Comparison of ENCODE assay signal across 16 cellular contexts in genomic region chr11:28777126-28777525, GRCh38.
DNase-seq lines count a peak whose midpoint lies in the region; ATAC-seq and TF ChIP-seq lines count a peak whose summit lies in the region.
"Had no signal": no experiment of that assay in that cellular context is flagged by ENCODE, and none has a peak within 500 bp of the region (broad histone marks: within the 10 kb centered on the region; RNA-seq: fewer than 3 reads in every experiment).

No MANE protein-coding gene starts in this region.

- intact Hi-C loops in heart right ventricle (cut with DNase I), result no loop called here

- POLR2A ChIA-PET in WTC11 (lab: Charles Lee), result interaction anchor here (0.7 kb wide), 1 partner anchor 1800 kb away, joined by 4 read pairs; no protein-coding TSS in a partner anchor

- H3K27ac Mint-ChIP-seq in GM23338 (no peak overlapping the region), WTC11 (peak overlapping the region; percentile 37)
- H3K27ac Mint-ChIP-seq: B cell; CD8-positive, alpha-beta T cell had no signal

- H4K20me1 ChIP-seq in GM23338 (replicated peaks; ENCODE audit: insufficient read depth) (no peaks in the 10 kb centered on the region), osteoblast (ENCODE audit: insufficient read depth, low read length) (no peaks in the 10 kb centered on the region)
- H4K20me1 ChIP-seq: BLaER1 treated with 17β-estradiol and CSF1 and Interleukin-3, amounts not matched to agents 10 nM and 100 nM had no signal

- H3K79me2 ChIP-seq in GM23338 (replicated peaks; ENCODE audit: insufficient read depth), result no peaks in the 10 kb centered on the region
- H3K79me2 ChIP-seq in osteoblast (ENCODE audit: insufficient read depth, low read length), result no peaks in the 10 kb centered on the region

- H3F3A ChIP-seq in GM23338 (replicated peaks; ENCODE audit: low read depth), result no peaks in the 10 kb centered on the region

- H3K9me2 ChIP-seq in GM23338 (ENCODE audit: insufficient read depth), result no peaks in the 10 kb centered on the region

- CTCF ChIA-PET in WTC11 (lab: Charles Lee), result no interaction called here

- H3K4me1 ChIP-seq in GM23338 (ENCODE audit: insufficient read depth) (peaks cover 13% of the 10 kb centered on the region), osteoblast (ENCODE audit: insufficient read depth, low read length) (no peaks in the 10 kb centered on the region), heart right ventricle (no peaks in the 10 kb centered on the region)
- H3K4me1 ChIP-seq: BLaER1 treated with 17β-estradiol and CSF1 and Interleukin-3, amounts not matched to agents 10 nM and 100 nM; HAP-1 had no signal

- H2AFZ ChIP-seq in GM23338, result no peak overlapping the region
- peak overlapping the region; percentile 60 for H2AFZ ChIP-seq in osteoblast (ENCODE audit: low read length)

- H3K27me3 Mint-ChIP-seq in GM23338 (ENCODE audit: insufficient read depth, low read depth, poor library complexity) (peaks cover 5% of the 10 kb centered on the region), WTC11 (ENCODE audit: low read depth) (no peaks in the 10 kb centered on the region)
- H3K27me3 Mint-ChIP-seq: B cell had no signal

- H3K27ac ChIP-seq in GM23338 (ENCODE audit: low read depth) (no peak overlapping the region), osteoblast (ENCODE audit: low read depth, low read length) (no peak overlapping the region), heart right ventricle (no peak overlapping the region)
- H3K27ac ChIP-seq: BLaER1 treated with 17β-estradiol and CSF1 and Interleukin-3, amounts not matched to agents 10 nM and 100 nM had no signal

- H3K4me1 Mint-ChIP-seq in GM23338 (peaks cover 18% of the 10 kb centered on the region), WTC11 (peaks cover 26% of the 10 kb centered on the region)
- H3K4me1 Mint-ChIP-seq: B cell had no signal

- no peaks in the 10 kb centered on the region for H3K9me3 ChIP-seq in osteoblast (ENCODE audit: low read depth, low read length)
- peaks cover 0 to 58% (median 14%) of the 10 kb centered on the region in 11 donors for H3K9me3 ChIP-seq in heart right ventricle
- H3K9me3 ChIP-seq: HAP-1 had no signal

- H3K36me3 ChIP-seq in GM23338 (ENCODE audit: insufficient read depth), result no peaks in the 10 kb centered on the region; the same call in 1 of the 2 replicates
- H3K36me3 ChIP-seq in osteoblast (ENCODE audit: insufficient read depth, low read length), result no peaks in the 10 kb centered on the region
- no peaks in the 10 kb centered on the region for H3K36me3 ChIP-seq in heart right ventricle
- H3K36me3 ChIP-seq: BLaER1 treated with 17β-estradiol and CSF1 and Interleukin-3, amounts not matched to agents 10 nM and 100 nM; HAP-1 had no signal

- TF ChIP-seq CTCF in GM23338 (conservative IDR thresholded peaks at IDR 0.05; ENCODE audit: low read depth in 2 of 2) (no peak), WTC11 (IDR thresholded peaks at IDR 0.05) (no peak), osteoblast (IDR thresholded peaks at IDR 0.05; ENCODE audit: extremely low read depth, low read depth, low read length) (no peak), heart right ventricle (IDR thresholded peaks at IDR 0.05) (no peak)

- H3K4me3 Mint-ChIP-seq in GM23338, result no peak overlapping the region
- no peak overlapping the region for H3K4me3 Mint-ChIP-seq in WTC11
- H3K4me3 Mint-ChIP-seq: B cell; CD8-positive, alpha-beta T cell had no signal

- no peak for ATAC-seq in GM23338
- ATAC-seq in WTC11, result no peak
- no peak for ATAC-seq in heart right ventricle
- ATAC-seq: CD8-positive, alpha-beta T cell; GM12878 had no signal

- 82 to 86% methylated on average over 6 of the region's 6 CpGs for WGBS in heart right ventricle, 2 donors

- H3K27me3 ChIP-seq in GM23338 (ENCODE audit: insufficient read depth) (no peaks in the 10 kb centered on the region), osteoblast (ENCODE audit: insufficient read depth, low read length) (no peaks in the 10 kb centered on the region), heart right ventricle (no peaks in the 10 kb centered on the region)
- H3K27me3 ChIP-seq: BLaER1 treated with 17β-estradiol and CSF1 and Interleukin-3, amounts not matched to agents 10 nM and 100 nM had no signal

- H3K4me3 ChIP-seq in GM23338, result no peak overlapping the region
- H3K4me3 ChIP-seq in osteoblast (ENCODE audit: insufficient read depth, low read length), result no peak overlapping the region
- no peak overlapping the region for H3K4me3 ChIP-seq in heart right ventricle
- H3K4me3 ChIP-seq: BLaER1 treated with 17β-estradiol and CSF1 and Interleukin-3, amounts not matched to agents 10 nM and 100 nM; GM12878; HAP-1 had no signal

- 0 out of 2 replicates have a peak overlapping the region, but pooled peaks have one; percentile 40 for H3K4me2 ChIP-seq in GM23338
- no peak overlapping the region for H3K4me2 ChIP-seq in osteoblast (ENCODE audit: insufficient read depth, low read length)
- H3K4me2 ChIP-seq: BLaER1 treated with 17β-estradiol and CSF1 and Interleukin-3, amounts not matched to agents 10 nM and 100 nM had no signal

- peaks cover 60% of the 10 kb centered on the region for H3K36me3 Mint-ChIP-seq in GM23338 (ENCODE audit: low read depth)
- H3K36me3 Mint-ChIP-seq in WTC11, result peaks cover 46% of the 10 kb centered on the region
- H3K36me3 Mint-ChIP-seq: CD8-positive, alpha-beta T cell had no signal

- DNase-seq in COLO829 (ENCODE audit: low spot score) (peak; percentile 64), GM23338 (ENCODE audit: low spot score) (peak; percentile 10), WTC11 (ENCODE audit: low spot score) (no peak), osteoblast (ENCODE audit: insufficient read length, low spot score, missing footprints) (no peak), heart right ventricle (no peak)
- DNase-seq in stimulated activated CD4-positive, alpha-beta T cell treated with anti-CD3 and anti-CD28 coated beads, Interleukin-12 subunit alpha, Interleukin-12 subunit beta, amount 100 ng/mL, for 4 hours, result no peak
- DNase-seq: CD8-positive, alpha-beta T cell; COR-L47; DMS 273 treated with DMSO at 0.1 percent for 48 hours; DMS53; DND-41; EL had no signal

- peaks cover 49% of the 10 kb centered on the region for H3K9me3 Mint-ChIP-seq in GM23338
- H3K9me3 Mint-ChIP-seq in WTC11, result peaks cover 43% of the 10 kb centered on the region

TF ChIP-seq in GM23338, 12 proteins besides CTCF, POLR2A, EP300 and RAD21 (continues in another document):
- TF ChIP-seq ZNF331 (CRISPR knock-in tag; IDR thresholded peaks at IDR 0.05; ENCODE audit: low read depth) (no peak), EZH2 (IDR thresholded peaks at IDR 0.05; ENCODE audit: low read depth, unreplicated experiment) (no peak), NANOG (IDR thresholded peaks at IDR 0.05; ENCODE audit: borderline replicate concordance) (no peak), ZNF114 (CRISPR knock-in tag; IDR thresholded peaks at IDR 0.05) (no peak)

TF ChIP-seq in WTC11, 78 proteins besides CTCF, POLR2A, EP300 and RAD21:
- no peak for TF ChIP-seq ZMAT4 (CRISPR knock-in tag; IDR thresholded peaks at IDR 0.05)
- no peak for TF ChIP-seq CBFB (CRISPR knock-in tag; IDR thresholded peaks at IDR 0.05; ENCODE audit: low read depth)
- no peak for TF ChIP-seq HMGXB4 (CRISPR knock-in tag; IDR thresholded peaks at IDR 0.05)
- TF ChIP-seq GTF2I (CRISPR knock-in tag; conservative IDR thresholded peaks at IDR 0.05), result no peak
- TF ChIP-seq RELA (CRISPR knock-in tag; IDR thresholded peaks at IDR 0.05; ENCODE audit: borderline replicate concordance), result no peak
- no peak for TF ChIP-seq SP1 (CRISPR knock-in tag; conservative IDR thresholded peaks at IDR 0.05)
- no peak for TF ChIP-seq IRF2 (CRISPR knock-in tag; IDR thresholded peaks at IDR 0.05; ENCODE audit: borderline replicate concordance, low read depth)
- no peak for TF ChIP-seq PREB (CRISPR knock-in tag; IDR thresholded peaks at IDR 0.05; ENCODE audit: borderline replicate concordance)
- TF ChIP-seq ZNF317 (CRISPR knock-in tag; IDR thresholded peaks at IDR 0.05; ENCODE audit: borderline replicate concordance, low read depth), result no peak
- TF ChIP-seq ZNF671 (CRISPR knock-in tag; IDR thresholded peaks at IDR 0.05), result no peak
- TF ChIP-seq JUN (CRISPR knock-in tag; IDR thresholded peaks at IDR 0.05), result no peak
- TF ChIP-seq ZBTB21 (CRISPR knock-in tag; IDR thresholded peaks at IDR 0.05; ENCODE audit: borderline replicate concordance), result no peak
- TF ChIP-seq ELF4 (CRISPR knock-in tag; IDR thresholded peaks at IDR 0.05; ENCODE audit: low read depth), result no peak

Comparison
In these comparisons a context has a peak if more than half of its experiments do, and no peak if none do; other contexts are left out.
1. DNase-seq: peak in COLO829 (single experiment) and GM23338 (single experiment); none in WTC11 (single experiment), osteoblast (single experiment), stimulated activated CD4-positive, alpha-beta T cell treated with anti-CD3 and anti-CD28 coated beads, Interleukin-12 subunit alpha, Interleukin-12 subunit beta, amount 100 ng/mL, for 4 hours (single experiment) and heart right ventricle (0 of 2).